8 cellular contexts compared by ENCODE assay signal in the genomic region with DNA sequence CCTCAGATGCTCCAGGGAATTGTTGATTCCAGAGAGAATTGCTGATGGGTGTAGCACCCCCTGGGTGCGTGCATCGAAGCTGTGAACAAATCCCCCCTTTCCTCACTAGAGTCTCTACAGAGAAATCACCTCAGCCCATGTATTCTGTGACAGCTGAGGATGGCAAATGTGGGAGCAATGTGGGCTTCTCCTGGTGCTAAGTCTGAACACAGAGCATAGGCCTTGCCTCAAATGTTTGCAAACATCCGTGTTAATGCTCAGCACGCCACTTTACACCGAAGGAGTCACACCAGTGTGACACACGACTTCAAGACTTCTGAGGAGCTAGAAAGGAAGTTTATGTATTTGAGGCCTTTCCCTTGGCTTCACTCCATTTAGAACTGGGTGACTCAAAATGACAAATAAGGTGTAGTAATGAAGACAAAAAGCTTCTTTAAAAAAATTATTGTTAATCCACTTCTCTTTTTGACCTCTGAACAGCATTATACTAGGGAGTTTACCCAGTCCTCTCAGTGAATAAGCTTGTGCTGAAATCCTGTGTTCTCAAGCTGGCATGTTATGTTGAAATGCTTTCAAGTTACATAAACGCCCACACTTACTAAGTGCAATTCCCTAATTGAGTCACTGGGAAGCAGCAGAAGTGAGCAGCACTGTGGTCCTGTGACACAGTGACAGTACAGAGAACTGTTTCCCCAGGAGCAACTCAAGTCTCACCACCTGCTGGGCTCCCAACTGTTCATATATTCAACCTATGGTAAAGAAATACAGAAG.
DNase-seq lines count a peak whose midpoint lies in the region; ATAC-seq, FAIRE-seq and TF ChIP-seq lines count a peak whose summit lies in the region.

No MANE protein-coding gene starts in this region.

- H3K4me1 ChIP-seq in PC-9 (replicated peaks; ENCODE audit: insufficient read depth), result peaks cover 56% of the 10 kb centered on the region

- H3K4me1 Mint-ChIP-seq in endothelial cell (ENCODE audit: unreplicated experiment), result peaks cover 40% of the 10 kb centered on the region

- H3K9me3 ChIP-seq in PC-9 (ENCODE audit: insufficient read depth, low read depth), result no peaks in the 10 kb centered on the region

- BruUV-seq in PC-9 (replicated peaks; lab: Mats Ljungman, UMichigan), result no TSS peak

- ATAC-seq in GM18873 (IDR thresholded peaks at IDR 0.05; ENCODE audit: low FRiP score, unreplicated experiment) (peak; percentile 76), HG03045 (IDR thresholded peaks at IDR 0.05; ENCODE audit: unreplicated experiment) (peak; percentile 86)

- peak; percentile 1 for TF ChIP-seq CTCF in AG09319 (IDR thresholded peaks at IDR 0.05; ENCODE audit: low read depth, low read length)
- no peak; the same call in 1 of the 2 replicates for TF ChIP-seq CTCF in PC-9 (conservative IDR thresholded peaks at IDR 0.05)
- TF ChIP-seq CTCF in endothelial cell (IDR thresholded peaks at IDR 0.05; ENCODE audit: unreplicated experiment), result no peak
- no peak for TF ChIP-seq CTCF in D721Med (IDR thresholded peaks at IDR 0.05; ENCODE audit: insufficient read depth, missing control alignments)

- no peaks in the 10 kb centered on the region for H3K9me3 Mint-ChIP-seq in endothelial cell (ENCODE audit: unreplicated experiment)

- no peaks in the 10 kb centered on the region for H4K20me1 ChIP-seq in PC-9 (ENCODE audit: insufficient read depth)

- no peak overlapping the region for H3K4me3 Mint-ChIP-seq in endothelial cell (ENCODE audit: unreplicated experiment)

- peak overlapping the region; percentile 25; the same call in 1 of the 2 replicates for H2AFZ ChIP-seq in PC-9

- no peaks in the 10 kb centered on the region for H3K27me3 Mint-ChIP-seq in endothelial cell (ENCODE audit: unreplicated experiment)

- no peaks in the 10 kb centered on the region for H3K27me3 ChIP-seq in PC-9 (ENCODE audit: insufficient read depth, low read depth)

- H3K36me3 ChIP-seq in PC-9 (ENCODE audit: low read depth), result no peaks in the 10 kb centered on the region

- no peaks in the 10 kb centered on the region; the same call in 1 of the 2 replicates for H3K9me2 ChIP-seq in PC-9 (ENCODE audit: insufficient read depth)

- FAIRE-seq in HTR-8/SVneo (lab: Jason Lieb, UNC) (no peak), D721Med (lab: Jason Lieb, UNC) (no peak)

- H3F3A ChIP-seq in PC-9 (ENCODE audit: insufficient read depth, low read depth), result peaks cover 23% of the 10 kb centered on the region

- H3K36me3 Mint-ChIP-seq in endothelial cell (ENCODE audit: low read depth, unreplicated experiment), result peaks cover 13% of the 10 kb centered on the region

- H3K4me2 ChIP-seq in PC-9, result peak overlapping the region; percentile 49

- CTCF ChIA-PET in PC-9 (lab: Charles Lee), result no interaction called here

- peak overlapping the region; percentile 87 for H3K27ac Mint-ChIP-seq in endothelial cell (ENCODE audit: unreplicated experiment)

- H3K27ac ChIP-seq in PC-9, result peak overlapping the region; percentile 85

- no peaks in the 10 kb centered on the region for H3K79me2 ChIP-seq in PC-9 (ENCODE audit: low read depth)

- intact Hi-C loops in PC-9 (cut with micrococcal nuclease; ENCODE audit: unreplicated experiment), result loop anchor here (2.0 kb wide), 1 partner anchor 93 kb away; the partner anchor contains the start of gene FAR2

- POLR2A ChIA-PET in PC-9 (lab: Charles Lee; ENCODE audit: unreplicated experiment), result interaction anchor here (0.6 kb wide), 2 partner anchors 1063 to 1553 kb away, joined by 5 to 8 read pairs; no protein-coding TSS in a partner anchor

- DNase-seq in AG09319 (ENCODE audit: extremely low read depth, low read depth) (peak; percentile 28), PC-9 (peak; percentile 36 to 96), endothelial cell (ENCODE audit: low spot score) (no peak), mucosa of gallbladder (ENCODE audit: low spot score) (peak; percentile 25), HTR-8/SVneo (ENCODE audit: insufficient read length, low spot score) (no peak), D721Med (ENCODE audit: insufficient read length, low spot score) (no peak)

- H3K4me3 ChIP-seq in PC-9, result no peak overlapping the region; the same call in 1 of the 2 replicates

Comparison
In these comparisons a context has a peak if more than half of its experiments do, and no peak if none do; other contexts are left out.
1. DNase-seq: peak in AG09319 (single experiment), PC-9 (2 of 2) and mucosa of gallbladder (single experiment); none in endothelial cell (single experiment), HTR-8/SVneo (single experiment) and D721Med (single experiment).